26 cellular contexts compared by ENCODE assay signal in genomic region chr6:33684428-33684896, GRCh38. TPM values are rescaled to one million over a fixed set of nuclear protein-coding genes. Genes with fewer than 3 reads are reported as not detected.
DNase-seq lines count a peak whose midpoint lies in the region; ATAC-seq, FAIRE-seq and TF ChIP-seq lines count a peak whose summit lies in the region.
"Had no signal": no experiment of that assay in that cellular context is flagged by ENCODE, and none has a peak within 500 bp of the region (broad histone marks: within the 10 kb centered on the region; RNA-seq: fewer than 3 reads in every experiment).

No MANE protein-coding gene starts in this region.

- FAIRE-seq in small intestine (lab: Jason Lieb, UNC): no peak
- FAIRE-seq: D721Med, GM18507 had no signal

- peak overlapping the region; percentile 51 for H3K27ac Mint-ChIP-seq in activated CD4-positive, alpha-beta T cell treated with anti-CD3 and anti-CD28 coated beads, Interleukin-2, amount 10 ng/mL, durations not matched to agents 24 days and 14 days
- H3K27ac Mint-ChIP-seq in Calu3 (ENCODE audit: unreplicated experiment): peak overlapping the region; percentile 21
- peak overlapping the region; percentile 80 for H3K27ac Mint-ChIP-seq in activated CD4-positive, alpha-beta memory T cell treated with anti-CD3 and anti-CD28 coated beads for 36 hours
- peak overlapping the region; percentile 55 for H3K27ac Mint-ChIP-seq in central memory CD8-positive, alpha-beta T cell (ENCODE audit: low read depth)

- in situ Hi-C loops in HAP-1 (cut with MboI; ENCODE audit: low sequenced_read_pairs): no loop called here

- H3K4me3 Mint-ChIP-seq in activated CD4-positive, alpha-beta T cell treated with anti-CD3 and anti-CD28 coated beads, Interleukin-2, amount 10 ng/mL, durations not matched to agents 24 days and 14 days: no peak overlapping the region
- no peak overlapping the region for H3K4me3 Mint-ChIP-seq in Calu3 (ENCODE audit: low read depth, unreplicated experiment)
- no peak overlapping the region for H3K4me3 Mint-ChIP-seq in activated CD4-positive, alpha-beta memory T cell treated with anti-CD3 and anti-CD28 coated beads for 36 hours
- H3K4me3 Mint-ChIP-seq in central memory CD8-positive, alpha-beta T cell: no peak overlapping the region
- H3K4me3 Mint-ChIP-seq: CD4-positive, CD25-positive, alpha-beta regulatory T cell; H9 had no signal

- 92 to 98% (median 94%) methylated on average over 16 of the region's 16 CpGs for WGBS in small intestine, 3 donors

- H3K9me3 ChIP-seq in small intestine (ENCODE audit: control insufficient read depth, low read depth) (no peaks in the 10 kb centered on the region), HAP-1 (no peaks in the 10 kb centered on the region)
- H3K9me3 ChIP-seq: BE2C had no signal

- H3K36me3 Mint-ChIP-seq in activated CD4-positive, alpha-beta T cell treated with anti-CD3 and anti-CD28 coated beads, Interleukin-2, amount 10 ng/mL, durations not matched to agents 24 days and 14 days (ENCODE audit: low read depth): peaks cover 68% of the 10 kb centered on the region
- peaks cover 68% of the 10 kb centered on the region for H3K36me3 Mint-ChIP-seq in Calu3 (ENCODE audit: insufficient read depth, unreplicated experiment)
- peaks cover 59% of the 10 kb centered on the region for H3K36me3 Mint-ChIP-seq in activated CD4-positive, alpha-beta memory T cell treated with anti-CD3 and anti-CD28 coated beads for 36 hours
- H3K36me3 Mint-ChIP-seq in central memory CD8-positive, alpha-beta T cell (ENCODE audit: insufficient read depth): peaks cover 38% of the 10 kb centered on the region

- no peak overlapping the region for H3K27ac ChIP-seq in small intestine (ENCODE audit: low read depth in 1 of 2, low read length in 1 of 2)
- H3K27ac ChIP-seq: GM23248 had no signal

- H3K27me3 Mint-ChIP-seq in activated CD4-positive, alpha-beta T cell treated with anti-CD3 and anti-CD28 coated beads, Interleukin-2, amount 10 ng/mL, durations not matched to agents 24 days and 14 days: no peaks in the 10 kb centered on the region
- H3K27me3 Mint-ChIP-seq in Calu3 (ENCODE audit: unreplicated experiment): no peaks in the 10 kb centered on the region
- H3K27me3 Mint-ChIP-seq in activated CD4-positive, alpha-beta memory T cell treated with anti-CD3 and anti-CD28 coated beads for 36 hours: no peaks in the 10 kb centered on the region
- no peaks in the 10 kb centered on the region for H3K27me3 Mint-ChIP-seq in central memory CD8-positive, alpha-beta T cell
- H3K27me3 Mint-ChIP-seq: CD4-positive, CD25-positive, alpha-beta regulatory T cell had no signal

- peaks cover 12% of the 10 kb centered on the region for H3K4me1 Mint-ChIP-seq in activated CD4-positive, alpha-beta T cell treated with anti-CD3 and anti-CD28 coated beads, Interleukin-2, amount 10 ng/mL, durations not matched to agents 24 days and 14 days
- H3K4me1 Mint-ChIP-seq in Calu3 (ENCODE audit: low read depth, unreplicated experiment): no peaks in the 10 kb centered on the region
- peaks cover 15% of the 10 kb centered on the region for H3K4me1 Mint-ChIP-seq in activated CD4-positive, alpha-beta memory T cell treated with anti-CD3 and anti-CD28 coated beads for 36 hours (ENCODE audit: low read depth)
- no peaks in the 10 kb centered on the region for H3K4me1 Mint-ChIP-seq in central memory CD8-positive, alpha-beta T cell
- H3K4me1 Mint-ChIP-seq: H9 had no signal

- intact Hi-C loops in activated CD4-positive, alpha-beta T cell treated with anti-CD3 and anti-CD28 coated beads, Interleukin-2, amount 10 ng/mL, durations not matched to agents 24 days and 14 days (cut with micrococcal nuclease): no loop called here
- intact Hi-C loops in Calu3 (cut with micrococcal nuclease; ENCODE audit: unreplicated experiment): no loop called here
- intact Hi-C loops in activated CD4-positive, alpha-beta memory T cell treated with anti-CD3 and anti-CD28 coated beads for 36 hours (cut with micrococcal nuclease): no loop called here

- no TSS peak for BruUV-seq in Calu3 (replicated peaks; lab: Mats Ljungman, UMichigan)

- DNase-seq in activated CD4-positive, alpha-beta T cell treated with anti-CD3 and anti-CD28 coated beads, Interleukin-2, amount 10 ng/mL, durations not matched to agents 24 days and 14 days: no peak
- DNase-seq in activated CD4-positive, alpha-beta T cell treated with anti-CD3 and anti-CD28 coated beads, Interleukin-2, amount 50 U/mL, for 1 hour: no peak
- no peak for DNase-seq in Calu3
- no peak for DNase-seq in activated CD4-positive, alpha-beta memory T cell treated with anti-CD3 and anti-CD28 coated beads for 36 hours
- no peak for DNase-seq in central memory CD8-positive, alpha-beta T cell (ENCODE audit: low spot score in 2 of 2)
- no peak for DNase-seq in small intestine
- DNase-seq in HAP-1 (ENCODE audit: low spot score in 2 of 2): no peak
- no peak for DNase-seq in ecto neural progenitor cell (ENCODE audit: low spot score)
- DNase-seq: 8988T; ACHN; BE2C; CD4-positive, CD25-positive, alpha-beta regulatory T cell; DMS53; GM23248; H9; NCI-H1048; NCI-H1417 treated with DMSO at 0.1 percent for 48 hours; NCI-H1694 treated with DMSO at 0.1 percent for 48 hours; NCI-H2081 treated with DMSO at 0.1 percent for 48 hours; NCI-H2171; NCI-H226; NCI-H510A; NCI-H69; RPMI8226 had no signal

- H3K4me1 ChIP-seq in small intestine (ENCODE audit: control insufficient read depth in 2 of 2, insufficient read depth in 1 of 2, low read depth in 1 of 2, low read length in 1 of 2): no peaks in the 10 kb centered on the region
- no peaks in the 10 kb centered on the region for H3K4me1 ChIP-seq in HAP-1
- H3K4me1 ChIP-seq: BE2C had no signal

- CTCF ChIA-PET in Calu3 (lab: Charles Lee): interaction anchor here (1.8 kb wide), 1 partner anchor 94 kb away, joined by 4 read pairs; no protein-coding TSS in a partner anchor
- CTCF ChIA-PET in activated CD4-positive, alpha-beta memory T cell treated with anti-CD3 and anti-CD28 coated beads for 36 hours (lab: Charles Lee): interaction anchor here (2.8 kb wide), 1 partner anchor 16 kb away, joined by 19 read pairs; no protein-coding TSS in a partner anchor

- H3K27me3 ChIP-seq in small intestine (ENCODE audit: control insufficient read depth in 2 of 2, insufficient read depth in 2 of 2, low read length in 2 of 2) (no peaks in the 10 kb centered on the region), HAP-1 (ENCODE audit: low read depth) (no peaks in the 10 kb centered on the region)
- H3K27me3 ChIP-seq: BE2C had no signal

- no peak for TF ChIP-seq CTCF in Calu3 (IDR thresholded peaks at IDR 0.05; ENCODE audit: unreplicated experiment)

- H3K9me3 Mint-ChIP-seq in activated CD4-positive, alpha-beta T cell treated with anti-CD3 and anti-CD28 coated beads, Interleukin-2, amount 10 ng/mL, durations not matched to agents 24 days and 14 days: no peaks in the 10 kb centered on the region
- no peaks in the 10 kb centered on the region for H3K9me3 Mint-ChIP-seq in Calu3 (ENCODE audit: low read depth, unreplicated experiment)
- H3K9me3 Mint-ChIP-seq in activated CD4-positive, alpha-beta memory T cell treated with anti-CD3 and anti-CD28 coated beads for 36 hours: no peaks in the 10 kb centered on the region
- no peaks in the 10 kb centered on the region for H3K9me3 Mint-ChIP-seq in central memory CD8-positive, alpha-beta T cell
- H3K9me3 Mint-ChIP-seq: CD4-positive, CD25-positive, alpha-beta regulatory T cell; H9 had no signal

- H3K4me3 ChIP-seq in small intestine (ENCODE audit: low read depth in 1 of 2, low read length in 2 of 2) (no peak overlapping the region), HAP-1 (no peak overlapping the region)
- H3K4me3 ChIP-seq: GM23248 had no signal

- peaks cover 33 to 62% of the 10 kb centered on the region in 2 donors for H3K36me3 ChIP-seq in small intestine (ENCODE audit: control insufficient read depth in 2 of 2, insufficient read depth in 2 of 2, low read length in 2 of 2)
- H3K36me3 ChIP-seq in HAP-1 (replicated peaks): peaks cover 50% of the 10 kb centered on the region
- H3K36me3 ChIP-seq: BE2C had no signal

- POLR2A ChIA-PET in activated CD4-positive, alpha-beta memory T cell treated with anti-CD3 and anti-CD28 coated beads for 36 hours (lab: Charles Lee): interaction anchor here (0.6 kb wide), 1 partner anchor 10 kb away, joined by 3 read pairs; no protein-coding TSS in a partner anchor

- no peak for ATAC-seq in central memory CD8-positive, alpha-beta T cell (replicated peaks; ENCODE audit: extremely low read depth, poor library complexity, severe bottlenecking)

RNA-seq across cellular contexts. Expression of gene UQCC2, which starts 27.0 kb away (rescaled TPM):
- total RNA-seq in activated CD4-positive, alpha-beta T cell treated with anti-CD3 and anti-CD28 coated beads, Interleukin-2, amount 10 ng/mL, durations not matched to agents 24 days and 14 days: 131 and 137 TPM in 2 replicates
- 142 and 145 TPM in 2 replicates for total RNA-seq in Calu3 (2022)
- 100 to 1,000 TPM; 157 to 160 TPM for total RNA-seq in activated CD4-positive, alpha-beta memory T cell treated with anti-CD3 and anti-CD28 coated beads for 36 hours
- polyA plus RNA-seq in small intestine: 10 to 100 TPM; 36.5 to 51.7 (median 36.7) TPM

Comparison
In these comparisons a context has a peak if more than half of its experiments do, and no peak if none do; other contexts are left out.
1. H3K27ac Mint-ChIP-seq: peak in every context shown above with its lines; median percentile 80 in activated CD4-positive, alpha-beta memory T cell treated with anti-CD3 and anti-CD28 coated beads for 36 hours; 55 in central memory CD8-positive, alpha-beta T cell; 51 in activated CD4-positive, alpha-beta T cell treated with anti-CD3 and anti-CD28 coated beads, Interleukin-2, amount 10 ng/mL, durations not matched to agents 24 days and 14 days; 21 in Calu3.